ENCODE assay signal across 8 cellular contexts in genomic region chr4:38728651-38729141, GRCh38. TPM values are rescaled to one million over a fixed set of nuclear protein-coding genes. Genes with fewer than 3 reads are reported as not detected.
DNase-seq lines count a peak whose midpoint lies in the region; ATAC-seq and TF ChIP-seq lines count a peak whose summit lies in the region.

No MANE protein-coding gene starts in this region.

- H3K4me3 ChIP-seq in brain microvascular endothelial cell (ENCODE audit: low read depth, low read length) (no peak overlapping the region), mucosa of descending colon (no peak overlapping the region)
- no peak overlapping the region for H3K4me3 ChIP-seq in CD4-positive, alpha-beta memory T cell (ENCODE audit: low read length in 2 of 2)

- H3K36me3 Mint-ChIP-seq in CD4-positive, alpha-beta memory T cell, result no peaks in the 10 kb centered on the region

- in situ Hi-C loops in brain microvascular endothelial cell (cut with HindIII; ENCODE audit: low pct_ligation_motif_present, low sequenced_read_pairs), result no loop called here

- no peaks in the 10 kb centered on the region for H3K27me3 ChIP-seq in brain microvascular endothelial cell (replicated peaks)
- H3K27me3 ChIP-seq in CD4-positive, alpha-beta memory T cell (ENCODE audit: insufficient read depth, low read length), result no peaks in the 10 kb centered on the region

- TF ChIP-seq CTCF in brain microvascular endothelial cell (IDR thresholded peaks at IDR 0.05; ENCODE audit: low read depth, low read length, missing control alignments) (peak; percentile 4), mucosa of descending colon (IDR thresholded peaks at IDR 0.05) (no peak)

- H3K4me1 ChIP-seq in mucosa of descending colon (ENCODE audit: low read depth), result peaks cover 23% of the 10 kb centered on the region
- H3K4me1 ChIP-seq in CD4-positive, alpha-beta memory T cell (ENCODE audit: insufficient read depth, low read length), result peaks cover 27% of the 10 kb centered on the region

- CTCF ChIA-PET in CD4-positive, alpha-beta memory T cell (lab: Charles Lee; ENCODE audit: partially characterized antibody), result interaction anchor here (0.6 to 8.2 kb wide), 8 partner anchors 9 to 665 kb away, joined by 3 to 292 read pairs (median 4); no protein-coding TSS in a partner anchor

- intact Hi-C loops in mucosa of descending colon (cut with DNase I, micrococcal nuclease), result no loop called here
- intact Hi-C loops in CD4-positive, alpha-beta memory T cell (cut with micrococcal nuclease), result no loop called here

- H3K36me3 ChIP-seq in brain microvascular endothelial cell (replicated peaks) (no peaks in the 10 kb centered on the region), mucosa of descending colon (ENCODE audit: low read depth) (no peaks in the 10 kb centered on the region)
- H3K36me3 ChIP-seq in CD4-positive, alpha-beta memory T cell (ENCODE audit: insufficient read depth, low read length), result no peaks in the 10 kb centered on the region

- no peaks in the 10 kb centered on the region for H3K9me3 Mint-ChIP-seq in CD4-positive, alpha-beta memory T cell

- DNase-seq in Daoy (ENCODE audit: low read depth) (peak; percentile 13), NCI-H2029 treated with DMSO at 0.1 percent for 48 hours (lab: John Stamatoyannopoulos, UW) (peak; percentile 92), brain microvascular endothelial cell (no peak), mucosa of descending colon (peak; percentile 84 to 89 (median 88)), midbrain (lab: John Stamatoyannopoulos, UW) (no peak), NOMO-1 (lab: John Stamatoyannopoulos, UW; ENCODE audit: unreplicated experiment in 2 of 2) (no peak)
- DNase-seq in CD4-positive, alpha-beta memory T cell, result no peak
- no peak for DNase-seq in activated naive CD4-positive, alpha-beta T cell (lab: John Stamatoyannopoulos, UW)

- H3K4me3 Mint-ChIP-seq in CD4-positive, alpha-beta memory T cell, result no peak overlapping the region

- peak; percentile 95 for ATAC-seq in mucosa of descending colon

- H3K4me1 Mint-ChIP-seq in CD4-positive, alpha-beta memory T cell, result peaks cover 13 to 31% (median 21%) of the 10 kb centered on the region in 4 donors

- POLR2A ChIA-PET in CD4-positive, alpha-beta memory T cell (lab: Charles Lee; ENCODE audit: partially characterized antibody), result interaction anchor here (3.9 kb wide), 1 partner anchor 548 kb away, joined by 21 read pairs; no protein-coding TSS in a partner anchor

- H3K9me3 ChIP-seq in mucosa of descending colon, result no peaks in the 10 kb centered on the region
- H3K9me3 ChIP-seq in CD4-positive, alpha-beta memory T cell (ENCODE audit: control insufficient read depth in 1 of 2, low read length in 2 of 2), result no peaks in the 10 kb centered on the region

- H3K27ac Mint-ChIP-seq in CD4-positive, alpha-beta memory T cell, result peak overlapping the region in 2 of 7 donors; percentile 9 to 52

- no peaks in the 10 kb centered on the region for H3K27me3 Mint-ChIP-seq in CD4-positive, alpha-beta memory T cell

- no peak overlapping the region for H3K27ac ChIP-seq in brain microvascular endothelial cell
- no peak overlapping the region for H3K27ac ChIP-seq in CD4-positive, alpha-beta memory T cell (ENCODE audit: low read depth, low read length)

RNA-seq across cellular contexts. Expression of gene TLR10, which starts 54.1 kb away (rescaled TPM):
- not detected in 2 replicates for total RNA-seq in Daoy (2014; rRNA removed; shearing (Covaris generic))
- under 1 TPM; 0.17 to 0.46 (median 0.25) TPM for total RNA-seq in mucosa of descending colon
- under 1 TPM; 0.20 to 0.28 TPM for total RNA-seq in CD4-positive, alpha-beta memory T cell
- polyA plus RNA-seq in CD4-positive, alpha-beta memory T cell, result 1 to 10 TPM in 1 of 2 donors, not detected in 1; 1.1 TPM

Comparison
In these comparisons a context has a peak if more than half of its experiments do, and no peak if none do; other contexts are left out.
1. DNase-seq: peak in Daoy (single experiment), NCI-H2029 treated with DMSO at 0.1 percent for 48 hours (single experiment) and mucosa of descending colon (3 of 3); none in brain microvascular endothelial cell (single experiment), midbrain (single experiment), NOMO-1 (0 of 2), CD4-positive, alpha-beta memory T cell (0 of 5) and activated naive CD4-positive, alpha-beta T cell (0 of 4).